In the genomic region with DNA sequence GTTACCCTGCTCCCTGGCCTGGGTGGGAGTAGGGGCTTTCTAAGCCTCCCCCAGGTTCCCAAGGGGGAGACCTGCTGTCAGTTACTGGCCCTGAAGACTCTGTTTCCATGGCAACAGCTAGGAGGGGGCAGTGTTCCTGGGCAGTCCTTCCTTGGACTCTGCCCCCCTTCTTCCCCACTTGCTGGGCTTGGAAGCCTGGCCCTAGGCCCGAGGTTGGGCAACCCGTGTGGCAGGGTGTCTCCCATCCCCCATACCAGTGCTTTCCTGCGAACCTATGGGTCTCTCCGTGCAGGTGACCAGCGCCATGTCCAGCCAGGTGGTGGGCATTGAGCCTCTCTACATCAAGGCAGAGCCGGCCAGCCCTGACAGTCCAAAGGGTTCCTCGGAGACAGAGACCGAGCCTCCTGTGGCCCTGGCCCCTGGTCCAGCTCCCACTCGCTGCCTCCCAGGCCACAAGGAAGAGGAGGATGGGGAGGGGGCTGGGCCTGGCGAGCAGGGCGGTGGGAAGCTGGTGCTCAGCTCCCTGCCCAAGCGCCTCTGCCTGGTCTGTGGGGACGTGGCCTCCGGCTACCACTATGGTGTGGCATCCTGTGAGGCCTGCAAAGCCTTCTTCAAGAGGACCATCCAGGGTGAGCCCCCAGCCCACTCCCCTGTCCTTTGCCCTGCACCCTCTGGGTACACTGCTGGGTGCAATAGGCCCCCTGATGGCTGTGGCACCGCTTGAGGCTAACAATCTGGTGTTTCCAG, we compare ENCODE assay signal across 1 cellular context.
TF ChIP-seq lines count a peak whose summit lies in the region.

No MANE protein-coding gene starts in this region.

TF ChIP-seq in IMR-90, 13 proteins besides CTCF, POLR2A, EP300 and RAD21 (continued from another document):
- TF ChIP-seq CHD1 (IDR thresholded peaks at IDR 0.05; ENCODE audit: low read depth, low read length) (no peak), RFX5 (IDR thresholded peaks at IDR 0.05; ENCODE audit: low read depth, low read length) (no peak), CEBPB (IDR thresholded peaks at IDR 0.05; ENCODE audit: low read depth, low read length) (no peak; the same call in 1 of the 2 replicates), USF2 (IDR thresholded peaks at IDR 0.05; ENCODE audit: low read depth, low read length) (no peak), MXI1 (IDR thresholded peaks at IDR 0.05; ENCODE audit: borderline replicate concordance, low read depth, low read length) (no peak), FOS (IDR thresholded peaks at IDR 0.05; ENCODE audit: low read depth, low read length) (no peak), MAFK (IDR thresholded peaks at IDR 0.05; ENCODE audit: low read depth, low read length) (no peak), SMC3 (IDR thresholded peaks at IDR 0.05; ENCODE audit: low read depth, low read length) (no peak), MAZ (IDR thresholded peaks at IDR 0.05; ENCODE audit: borderline replicate concordance, low read depth, low read length) (no peak), BHLHE40 (IDR thresholded peaks at IDR 0.05; ENCODE audit: low read depth, low read length) (no peak)
- TF ChIP-seq, protein P1, sequence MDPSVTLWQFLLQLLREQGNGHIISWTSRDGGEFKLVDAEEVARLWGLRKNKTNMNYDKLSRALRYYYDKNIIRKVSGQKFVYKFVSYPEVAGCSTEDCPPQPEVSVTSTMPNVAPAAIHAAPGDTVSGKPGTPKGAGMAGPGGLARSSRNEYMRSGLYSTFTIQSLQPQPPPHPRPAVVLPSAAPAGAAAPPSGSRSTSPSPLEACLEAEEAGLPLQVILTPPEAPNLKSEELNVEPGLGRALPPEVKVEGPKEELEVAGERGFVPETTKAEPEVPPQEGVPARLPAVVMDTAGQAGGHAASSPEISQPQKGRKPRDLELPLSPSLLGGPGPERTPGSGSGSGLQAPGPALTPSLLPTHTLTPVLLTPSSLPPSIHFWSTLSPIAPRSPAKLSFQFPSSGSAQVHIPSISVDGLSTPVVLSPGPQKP (IDR thresholded peaks at IDR 0.05; ENCODE audit: borderline replicate concordance, low read depth, low read length): no peak
